ENCODE assay signal across 26 cellular contexts in genomic region chr5:128885649-128886255, GRCh38.
"Had no signal": no experiment of that assay in that cellular context is flagged by ENCODE, and none has a peak within 500 bp of the region (broad histone marks: within the 10 kb centered on the region; RNA-seq: fewer than 3 reads in every experiment).

No MANE protein-coding gene starts in this region.

- H3K27ac ChIP-seq: ascending aorta, breast epithelium, esophagus muscularis mucosa, foreskin keratinocyte, gastrocnemius medialis had no signal

- H3K4me3 ChIP-seq: ascending aorta, breast epithelium, esophagus muscularis mucosa, gastrocnemius medialis had no signal

- ATAC-seq: activated CD4-positive, alpha-beta T cell treated with anti-CD3 and anti-CD28 coated beads for 36 hours; activated CD8-positive, alpha-beta memory T cell treated with anti-CD3 and anti-CD28 coated beads, Interleukin-2, amount 10 ng/mL, durations not matched to agents 7 days and 5 days; activated CD8-positive, alpha-beta T cell treated with anti-CD3 and anti-CD28 coated beads, Interleukin-2, amount 10 ng/mL, durations not matched to agents 7 days and 5 days; activated naive CD4-positive, alpha-beta T cell treated with anti-CD3 and anti-CD28 coated beads, Interleukin-2, amount 50 U/mL, for 72 hours; effector memory CD8-positive, alpha-beta T cell; foreskin keratinocyte; gastrocnemius medialis had no signal

- H3K27me3 ChIP-seq: ascending aorta, breast epithelium, esophagus muscularis mucosa, foreskin keratinocyte, gastrocnemius medialis had no signal

- H3K9me3 ChIP-seq: ascending aorta, breast epithelium, esophagus muscularis mucosa had no signal

- DNase-seq: activated CD4-positive, alpha-beta memory T cell treated with anti-CD3 and anti-CD28 coated beads for 36 hours; activated CD4-positive, alpha-beta T cell treated with anti-CD3 and anti-CD28 coated beads for 36 hours; activated CD4-positive, alpha-beta T cell treated with anti-CD3 and anti-CD28 coated beads, Interleukin-2, amount 10 ng/mL, durations not matched to agents 24 days and 14 days; activated CD4-positive, CD25-positive, alpha-beta regulatory T cell; activated CD4-positive, CD25-positive, alpha-beta regulatory T cell treated with anti-CD3 and anti-CD28 coated beads, Interleukin-2, amount 50 U/mL, for 72 hours; activated CD8-positive, alpha-beta memory T cell treated with anti-CD3 and anti-CD28 coated beads, Interleukin-2, amount 10 ng/mL, durations not matched to agents 7 days and 5 days; activated CD8-positive, alpha-beta memory T cell treated with anti-CD3 and anti-CD28 coated beads, Interleukin-2, amount 50 U/mL, for 4 hours; activated CD8-positive, alpha-beta T cell treated with anti-CD3 and anti-CD28 coated beads, Interleukin-2, amount 10 ng/mL, durations not matched to agents 7 days and 5 days; activated effector memory CD4-positive, alpha-beta T cell treated with anti-CD3 and anti-CD28 coated beads, Interleukin-2, amount 50 U/mL, for 16 hours; activated naive CD4-positive, alpha-beta T cell treated with anti-CD3 and anti-CD28 coated beads, Interleukin-2, amount 10 ng/mL, durations not matched to agents 7 days and 5 days; activated naive CD8-positive, alpha-beta T cell treated with anti-CD3 and anti-CD28 coated beads, Interleukin-2, amount 10 ng/mL, durations not matched to agents 7 days and 5 days; activated T-cell treated with anti-CD3 and anti-CD28 coated beads, Interleukin-2, amount 50 U/mL, for 1 hour; activated T-cell treated with anti-CD3 and anti-CD28 coated beads, Interleukin-2, amount 50 U/mL, for 48 hours; caudate nucleus; cortex of kidney; dermis blood vessel endothelial cell; effector CD4-positive, alpha-beta T cell; effector memory CD8-positive, alpha-beta T cell; erythroblast; foreskin keratinocyte; gastrocnemius medialis; T-helper 2 cell had no signal

- H3K4me1 ChIP-seq: ascending aorta, breast epithelium, foreskin keratinocyte, gastrocnemius medialis had no signal

- H3K36me3 ChIP-seq: ascending aorta, breast epithelium, esophagus muscularis mucosa, gastrocnemius medialis had no signal
